14 cellular contexts compared by ENCODE assay signal in genomic region chr13:43229506-43229905, GRCh38.
DNase-seq lines count a peak whose midpoint lies in the region; ATAC-seq and TF ChIP-seq lines count a peak whose summit lies in the region.
"Had no signal": no experiment of that assay in that cellular context is flagged by ENCODE, and none has a peak within 500 bp of the region (broad histone marks: within the 10 kb centered on the region; RNA-seq: fewer than 3 reads in every experiment).

No MANE protein-coding gene starts in this region.

- no peaks in the 10 kb centered on the region for H3K27me3 Mint-ChIP-seq in HFFc6 (ENCODE audit: insufficient read depth)

- peaks cover 55% of the 10 kb centered on the region for H3K4me1 Mint-ChIP-seq in HFFc6 (ENCODE audit: low read depth)
- H3K4me1 Mint-ChIP-seq: activated CD4-positive, alpha-beta memory T cell treated with anti-CD3 and anti-CD28 coated beads, Interleukin-2, amount 10 ng/mL, durations not matched to agents 7 days and 5 days had no signal

- peak; percentile 65 for DNase-seq in AG08395 (ENCODE audit: low spot score)
- DNase-seq in HFFc6, result peak; percentile 70
- peak; percentile 15 for DNase-seq in brain pericyte (ENCODE audit: low read depth, low spot score)
- peak; percentile 84 for DNase-seq in iris pigment epithelial cell (ENCODE audit: low read depth)
- no peak for DNase-seq in activated CD4-positive, alpha-beta T cell treated with anti-CD3 and anti-CD28 coated beads, Interleukin-2, amount 50 U/mL, for 1 hour
- DNase-seq in NK-92 treated with Interleukin-12 subunit alpha and Interleukin-12 subunit beta, amount 100 ng/mL, for 24 hours (lab: John Stamatoyannopoulos, UW), result no peak
- DNase-seq: activated CD4-positive, alpha-beta memory T cell treated with anti-CD3 and anti-CD28 coated beads, Interleukin-2, amount 10 ng/mL, durations not matched to agents 7 days and 5 days; DMS79 treated with DMSO at 0.1 percent for 48 hours; KBM-7; NCI-H1417 treated with DMSO at 0.1 percent for 48 hours; retina had no signal

- no peaks in the 10 kb centered on the region for H3K9me3 Mint-ChIP-seq in HFFc6
- H3K9me3 Mint-ChIP-seq: activated CD4-positive, alpha-beta memory T cell treated with anti-CD3 and anti-CD28 coated beads, Interleukin-2, amount 10 ng/mL, durations not matched to agents 7 days and 5 days; activated T-helper 1 cell treated with anti-CD3 and anti-CD28 coated beads, Interleukin-12 subunit alpha, Interleukin-12 subunit beta, Interleukin-2, Interleukin-4 antibody, amounts not matched to agents 30 ng/mL and 10 ng/mL and 1 ng/mL, durations not matched to agents 14 hours and 24 hours and 36 hours had no signal

- H3K4me3 Mint-ChIP-seq in HFFc6, result no peak overlapping the region
- H3K4me3 Mint-ChIP-seq: activated CD4-positive, alpha-beta memory T cell treated with anti-CD3 and anti-CD28 coated beads, Interleukin-2, amount 10 ng/mL, durations not matched to agents 7 days and 5 days; activated T-helper 1 cell treated with anti-CD3 and anti-CD28 coated beads, Interleukin-12 subunit alpha, Interleukin-12 subunit beta, Interleukin-2, Interleukin-4 antibody, amounts not matched to agents 30 ng/mL and 10 ng/mL and 1 ng/mL, durations not matched to agents 14 hours and 24 hours and 36 hours had no signal

- peak overlapping the region; percentile 14; the same call in 1 of the 2 replicates for H3K27ac Mint-ChIP-seq in HFFc6
- H3K27ac Mint-ChIP-seq: activated CD4-positive, alpha-beta memory T cell treated with anti-CD3 and anti-CD28 coated beads, Interleukin-2, amount 10 ng/mL, durations not matched to agents 7 days and 5 days; activated T-helper 1 cell treated with anti-CD3 and anti-CD28 coated beads, Interleukin-12 subunit alpha, Interleukin-12 subunit beta, Interleukin-2, Interleukin-4 antibody, amounts not matched to agents 30 ng/mL and 10 ng/mL and 1 ng/mL, durations not matched to agents 14 hours and 24 hours and 36 hours had no signal

- TF ChIP-seq CTCF in HFFc6 (IDR thresholded peaks at IDR 0.05), result no peak

- ATAC-seq in GM19324 (IDR thresholded peaks at IDR 0.05; ENCODE audit: low FRiP score, unreplicated experiment), result no peak
- ATAC-seq in GM18498 (IDR thresholded peaks at IDR 0.05; ENCODE audit: unreplicated experiment), result no peak

- H3K36me3 Mint-ChIP-seq in HFFc6 (ENCODE audit: low read depth), result no peaks in the 10 kb centered on the region

Comparison
In these comparisons a context has a peak if more than half of its experiments do, and no peak if none do; other contexts are left out.
1. DNase-seq: peak in AG08395 (single experiment), HFFc6 (single experiment), brain pericyte (single experiment) and iris pigment epithelial cell (single experiment); none in activated CD4-positive, alpha-beta T cell treated with anti-CD3 and anti-CD28 coated beads, Interleukin-2, amount 50 U/mL, for 1 hour (single experiment) and NK-92 treated with Interleukin-12 subunit alpha and Interleukin-12 subunit beta, amount 100 ng/mL, for 24 hours (single experiment).